ENCODE assay signal across 12 cellular contexts in genomic region chr11:46537121-46537520, GRCh38. TPM values are rescaled to one million over a fixed set of nuclear protein-coding genes. Genes with fewer than 3 reads are reported as not detected.
DNase-seq lines count a peak whose midpoint lies in the region; ATAC-seq and TF ChIP-seq lines count a peak whose summit lies in the region.
"Had no signal": no experiment of that assay in that cellular context is flagged by ENCODE, and none has a peak within 500 bp of the region (broad histone marks: within the 10 kb centered on the region; RNA-seq: fewer than 3 reads in every experiment).

No MANE protein-coding gene starts in this region.

- H3K79me2 ChIP-seq in H9 (ENCODE audit: insufficient read depth, low read length), result peaks cover 2% of the 10 kb centered on the region; the same call in 1 of the 2 replicates

- no peak overlapping the region for H3K4ac ChIP-seq in H9 (ENCODE audit: low read depth, low read length)

- 0 out of 2 replicates have a peak, but pooled peaks cover 7% of the 10 kb centered on the region for H3K4me1 ChIP-seq in H9 (ENCODE audit: insufficient read depth, low read length)

- no CpG with 5 or more reads among the region's 2 CpGs for WGBS in H9 (ENCODE audit: extremely low coverage, insufficient read length, low lambda C conversion rate)

- no peak overlapping the region for H2AK5ac ChIP-seq in H9 (ENCODE audit: insufficient read length, low read length)

- ATAC-seq in HG03354 (IDR thresholded peaks at IDR 0.05; ENCODE audit: poor library complexity, severe bottlenecking, unreplicated experiment) (no peak), HG03442 (IDR thresholded peaks at IDR 0.05; ENCODE audit: unreplicated experiment) (no peak)

- no peak overlapping the region for H3K18ac ChIP-seq in H9 (ENCODE audit: insufficient read length, low read depth, low read length)

- no peak overlapping the region for H2AFZ ChIP-seq in H9 (ENCODE audit: low read length)
- H2AFZ ChIP-seq: parathyroid adenoma had no signal

- peak overlapping the region; percentile 74 to 97 (median 96); a peak in 5 of 7 replicates for H3K27ac Mint-ChIP-seq in H9
- H3K27ac Mint-ChIP-seq in glutamatergic neuron (ENCODE audit: unreplicated experiment), result peak overlapping the region; percentile 94

- no peak overlapping the region for H3K4me3 ChIP-seq in AG04449 (ENCODE audit: low read depth, low read length)
- H3K4me3 ChIP-seq: breast epithelium, lower lobe of right lung had no signal

- DNase-seq in AG04449 (ENCODE audit: low read depth, low spot score) (no peak), H9 (no peak), glutamatergic neuron (no peak), 8988T (no peak), DMS79 (lab: John Stamatoyannopoulos, UW) (no peak)

- H3K23ac ChIP-seq in H9 (ENCODE audit: insufficient read length, low read depth, low read length), result no peak overlapping the region

- H3K27me3 ChIP-seq in H9 (ENCODE audit: insufficient read depth, low read length), result no peaks in the 10 kb centered on the region
- H3K27me3 ChIP-seq: breast epithelium had no signal

- H3K14ac ChIP-seq in H9 (ENCODE audit: insufficient read depth, low read length), result no peak overlapping the region

- H4K91ac ChIP-seq in H9 (ENCODE audit: insufficient read length, low read depth, low read length), result no peak overlapping the region

- H2BK12ac ChIP-seq in H9 (ENCODE audit: insufficient read length, low read depth, low read length), result no peak overlapping the region

- H3K9ac ChIP-seq in H9 (ENCODE audit: extremely low read depth, insufficient read length, low read length), result no peak overlapping the region
- H3K9ac ChIP-seq: parathyroid adenoma had no signal

- H3K36me3 Mint-ChIP-seq in H9 (ENCODE audit: insufficient read depth in 1 of 3, low read depth in 3 of 3) (peaks cover 7 to 10% (median 8%) of the 10 kb centered on the region in 3 experiments), glutamatergic neuron (ENCODE audit: unreplicated experiment) (no peaks in the 10 kb centered on the region)

- H4K8ac ChIP-seq in H9 (replicated peaks; ENCODE audit: insufficient read length, low read depth, low read length), result no peak overlapping the region

- no peaks in the 10 kb centered on the region for H3K9me3 ChIP-seq in H9 (ENCODE audit: control insufficient read depth, low read depth, low read length)
- H3K9me3 ChIP-seq: breast epithelium, lower lobe of right lung had no signal

- POLR2A ChIA-PET in AG04449 (lab: Yijun Ruan, JAX), result no interaction called here

- H2BK15ac ChIP-seq in H9 (ENCODE audit: low read depth, low read length), result no peak overlapping the region

- CTCF ChIA-PET in AG04449 (lab: Yijun Ruan, JAX), result interaction anchor here (1.0 to 15.3 kb wide), 18 partner anchors 9 to 185 kb away, joined by 3 to 124 read pairs (median 6); partner anchors contain the start of gene CHRM4

- no peak overlapping the region for H3K27ac ChIP-seq in H9 (ENCODE audit: insufficient read length, low read depth, low read length)
- peak overlapping the region; percentile 21; the same call in 1 of the 2 replicates for H3K27ac ChIP-seq in VCaP
- H3K27ac ChIP-seq: breast epithelium, C4-2B, lower lobe of right lung, parathyroid adenoma had no signal

- no peaks in the 10 kb centered on the region for H4K20me1 ChIP-seq in H9 (ENCODE audit: control insufficient read depth, insufficient read depth, insufficient read length)

- no peak overlapping the region for H3K56ac ChIP-seq in H9 (ENCODE audit: insufficient read length, low read depth, low read length)

- peaks cover 11% of the 10 kb centered on the region for H3K79me1 ChIP-seq in H9 (ENCODE audit: insufficient read depth, low read depth, low read length, poor library complexity, severe bottlenecking)

- no peak overlapping the region for H2BK120ac ChIP-seq in H9 (ENCODE audit: low read depth, low read length, poor library complexity, severe bottlenecking)

- H2BK20ac ChIP-seq in H9 (ENCODE audit: low read depth, low read length, poor library complexity, severe bottlenecking), result no peak overlapping the region

- H3K4me3 Mint-ChIP-seq in H9, result peak overlapping the region in 1 of 2 experiments; percentile 30; a peak in 1 of 5 replicates
- no peak overlapping the region for H3K4me3 Mint-ChIP-seq in glutamatergic neuron (ENCODE audit: unreplicated experiment)

- no peak overlapping the region for H3K4me2 ChIP-seq in H9 (ENCODE audit: insufficient read depth, insufficient read length, low read length)

- H3K27me3 Mint-ChIP-seq in H9 (ENCODE audit: low read depth), result no peaks in the 10 kb centered on the region
- H3K27me3 Mint-ChIP-seq in glutamatergic neuron (ENCODE audit: unreplicated experiment), result peaks cover 5% of the 10 kb centered on the region

- H3K4me1 Mint-ChIP-seq in H9 (peaks cover 32 to 39% of the 10 kb centered on the region in 2 experiments), glutamatergic neuron (ENCODE audit: low read depth, unreplicated experiment) (peaks cover 24% of the 10 kb centered on the region)

- H4K5ac ChIP-seq in H9 (ENCODE audit: insufficient read length, low read depth, low read length), result no peak overlapping the region

- peak; percentile 13 for TF ChIP-seq CTCF in AG04449 (IDR thresholded peaks at IDR 0.05; ENCODE audit: insufficient read depth, low read length, missing control alignments)
- peak; percentile 62 for TF ChIP-seq CTCF in H9 (conservative IDR thresholded peaks at IDR 0.05)
- TF ChIP-seq CTCF in VCaP (conservative IDR thresholded peaks at IDR 0.05), result no peak
- no peak for TF ChIP-seq CTCF in glutamatergic neuron (IDR thresholded peaks at IDR 0.05; ENCODE audit: partially characterized antibody, unreplicated experiment)

- H3K23me2 ChIP-seq in H9 (ENCODE audit: insufficient read length, low read depth, low read length, poor library complexity, severe bottlenecking), result no peaks in the 10 kb centered on the region

- no peak overlapping the region for H3T11ph ChIP-seq in H9 (ENCODE audit: low read length)

- no peak overlapping the region for H2BK5ac ChIP-seq in H9 (ENCODE audit: insufficient read length, low read length)

- no peaks in the 10 kb centered on the region for H3K9me3 Mint-ChIP-seq in H9
- peaks cover 1% of the 10 kb centered on the region for H3K9me3 Mint-ChIP-seq in glutamatergic neuron (ENCODE audit: unreplicated experiment)

RNA-seq across cellular contexts. Expression of gene AMBRA1, which starts 56.7 kb away (rescaled TPM):
- 37.5 and 40.0 TPM in 2 replicates for total RNA-seq in H9 (2021)
- 49.0 TPM for total RNA-seq in glutamatergic neuron (ENCODE audit: unreplicated experiment)

Comparison
In these comparisons a context has a peak if more than half of its experiments do, and no peak if none do; other contexts are left out.
1. CTCF ChIP-seq: peak in AG04449 (single experiment) and H9 (single experiment); none in VCaP (single experiment) and glutamatergic neuron (single experiment).